In genomic region chr19:3027981-3028304, GRCh38 we compare ENCODE assay signal across 11 cellular contexts. TPM values are rescaled to one million over a fixed set of nuclear protein-coding genes. Genes with fewer than 3 reads are reported as not detected.
DNase-seq lines count a peak whose midpoint lies in the region; ATAC-seq and TF ChIP-seq lines count a peak whose summit lies in the region.
"Had no signal": no experiment of that assay in that cellular context is flagged by ENCODE, and none has a peak within 500 bp of the region (broad histone marks: within the 10 kb centered on the region; RNA-seq: fewer than 3 reads in every experiment).

No MANE protein-coding gene starts in this region.

- no peaks in the 10 kb centered on the region for H3K36me3 Mint-ChIP-seq in activated CD8-positive, alpha-beta T cell treated with anti-CD3 and anti-CD28 coated beads for 36 hours (ENCODE audit: low read depth)
- no peaks in the 10 kb centered on the region for H3K36me3 Mint-ChIP-seq in activated CD8-positive, alpha-beta T cell treated with anti-CD3 and anti-CD28 coated beads, Interleukin-2, amount 10 ng/mL, durations not matched to agents 7 days and 5 days (ENCODE audit: low read depth)
- peaks cover 3% of the 10 kb centered on the region for H3K36me3 Mint-ChIP-seq in chondrocyte (ENCODE audit: low read depth)

- H3K4me1 ChIP-seq in mucosa of descending colon (ENCODE audit: low read depth) (peaks cover 6% of the 10 kb centered on the region), tibial artery (peaks cover 0 to 15% (median 14%) of the 10 kb centered on the region in 4 donors)

- no peaks in the 10 kb centered on the region for H3K9me3 Mint-ChIP-seq in activated CD8-positive, alpha-beta T cell treated with anti-CD3 and anti-CD28 coated beads for 36 hours
- H3K9me3 Mint-ChIP-seq in activated CD8-positive, alpha-beta T cell treated with anti-CD3 and anti-CD28 coated beads, Interleukin-2, amount 10 ng/mL, durations not matched to agents 7 days and 5 days (ENCODE audit: insufficient read depth): no peaks in the 10 kb centered on the region
- no peaks in the 10 kb centered on the region for H3K9me3 Mint-ChIP-seq in chondrocyte (ENCODE audit: low read depth)

- peaks cover 21% of the 10 kb centered on the region for H3K4me1 Mint-ChIP-seq in activated CD8-positive, alpha-beta T cell treated with anti-CD3 and anti-CD28 coated beads for 36 hours (ENCODE audit: low read depth)
- peaks cover 29% of the 10 kb centered on the region for H3K4me1 Mint-ChIP-seq in activated CD8-positive, alpha-beta T cell treated with anti-CD3 and anti-CD28 coated beads, Interleukin-2, amount 10 ng/mL, durations not matched to agents 7 days and 5 days (ENCODE audit: low read depth)
- no peaks in the 10 kb centered on the region for H3K4me1 Mint-ChIP-seq in chondrocyte (ENCODE audit: low read depth)

- H3K9me3 ChIP-seq in mucosa of descending colon: no peaks in the 10 kb centered on the region
- H3K9me3 ChIP-seq in tibial artery: no peaks in the 10 kb centered on the region
- H3K9me3 ChIP-seq: testis had no signal

- intact Hi-C loops in activated CD8-positive, alpha-beta T cell treated with anti-CD3 and anti-CD28 coated beads for 36 hours (cut with micrococcal nuclease): no loop called here
- intact Hi-C loops in mucosa of descending colon (cut with DNase I, micrococcal nuclease): no loop called here
- intact Hi-C loops in tibial artery (cut with DNase I; ENCODE audit: low total_unique reads): no loop called here

- POLR2A ChIA-PET in activated CD8-positive, alpha-beta T cell treated with anti-CD3 and anti-CD28 coated beads for 36 hours (lab: Charles Lee): interaction anchor here (0.9 kb wide), 1 partner anchor 10 kb away, joined by 4 read pairs; no protein-coding TSS in a partner anchor
- POLR2A ChIA-PET in activated CD8-positive, alpha-beta T cell treated with anti-CD3 and anti-CD28 coated beads, Interleukin-2, amount 10 ng/mL, durations not matched to agents 7 days and 5 days (lab: Charles Lee): interaction anchor here (1.0 kb wide), 1 partner anchor 8 kb away, joined by 3 read pairs; no protein-coding TSS in a partner anchor

- H3K36me3 ChIP-seq in mucosa of descending colon (ENCODE audit: low read depth): no peaks in the 10 kb centered on the region
- no peaks in the 10 kb centered on the region for H3K36me3 ChIP-seq in tibial artery

- H3K27ac ChIP-seq in tibial artery: no peak overlapping the region

- H3K27me3 Mint-ChIP-seq in activated CD8-positive, alpha-beta T cell treated with anti-CD3 and anti-CD28 coated beads for 36 hours: peaks cover 18% of the 10 kb centered on the region
- peaks cover 54% of the 10 kb centered on the region for H3K27me3 Mint-ChIP-seq in activated CD8-positive, alpha-beta T cell treated with anti-CD3 and anti-CD28 coated beads, Interleukin-2, amount 10 ng/mL, durations not matched to agents 7 days and 5 days (ENCODE audit: low read depth)
- H3K27me3 Mint-ChIP-seq in chondrocyte (ENCODE audit: low read depth): peaks cover 36% of the 10 kb centered on the region

- CTCF ChIA-PET in activated CD8-positive, alpha-beta T cell treated with anti-CD3 and anti-CD28 coated beads for 36 hours (lab: Charles Lee): interaction anchor here (0.6 to 1.5 kb wide), 4 partner anchors 8 to 76 kb away, joined by 3 to 5 read pairs (median 4); no protein-coding TSS in a partner anchor
- CTCF ChIA-PET in activated CD8-positive, alpha-beta T cell treated with anti-CD3 and anti-CD28 coated beads, Interleukin-2, amount 10 ng/mL, durations not matched to agents 7 days and 5 days (lab: Charles Lee): interaction anchor here (1.0 kb wide), 1 partner anchor 76 kb away, joined by 4 read pairs; no protein-coding TSS in a partner anchor

- no peak for ATAC-seq in activated CD8-positive, alpha-beta T cell treated with anti-CD3 and anti-CD28 coated beads for 36 hours
- no peak for ATAC-seq in activated CD8-positive, alpha-beta T cell treated with anti-CD3 and anti-CD28 coated beads, Interleukin-2, amount 10 ng/mL, durations not matched to agents 7 days and 5 days
- ATAC-seq in mucosa of descending colon (peak; percentile 36), HG03439 (IDR thresholded peaks at IDR 0.05; ENCODE audit: unreplicated experiment) (no peak)

- peak overlapping the region; percentile 60 for H3K4me3 Mint-ChIP-seq in activated CD8-positive, alpha-beta T cell treated with anti-CD3 and anti-CD28 coated beads for 36 hours
- H3K4me3 Mint-ChIP-seq in activated CD8-positive, alpha-beta T cell treated with anti-CD3 and anti-CD28 coated beads, Interleukin-2, amount 10 ng/mL, durations not matched to agents 7 days and 5 days: no peak overlapping the region
- H3K4me3 Mint-ChIP-seq in chondrocyte (ENCODE audit: unreplicated experiment): peak overlapping the region; percentile 59

- H3K27ac Mint-ChIP-seq in activated CD8-positive, alpha-beta T cell treated with anti-CD3 and anti-CD28 coated beads for 36 hours: no peak overlapping the region
- H3K27ac Mint-ChIP-seq in activated CD8-positive, alpha-beta T cell treated with anti-CD3 and anti-CD28 coated beads, Interleukin-2, amount 10 ng/mL, durations not matched to agents 7 days and 5 days: no peak overlapping the region
- no peak overlapping the region for H3K27ac Mint-ChIP-seq in chondrocyte (ENCODE audit: unreplicated experiment)

- H3K27me3 ChIP-seq in tibial artery: peaks cover 3 to 74% of the 10 kb centered on the region in 2 donors
- H3K27me3 ChIP-seq: testis had no signal

- H3K4me3 ChIP-seq in mucosa of descending colon (no peak overlapping the region), tibial artery (peak overlapping the region; percentile 52 to 65)

- DNase-seq in activated CD8-positive, alpha-beta T cell treated with anti-CD3 and anti-CD28 coated beads for 36 hours: no peak
- no peak for DNase-seq in activated CD8-positive, alpha-beta T cell treated with anti-CD3 and anti-CD28 coated beads, Interleukin-2, amount 10 ng/mL, durations not matched to agents 7 days and 5 days
- DNase-seq in chondrocyte (ENCODE audit: low spot score): no peak
- no peak for DNase-seq in mucosa of descending colon
- DNase-seq in tibial artery: no peak
- DNase-seq in inferior parietal cortex (ENCODE audit: extremely low spot score): no peak
- no peak for DNase-seq in mesenteric fat pad (ENCODE audit: low spot score)
- DNase-seq: activated CD4-positive, CD25-positive, alpha-beta regulatory T cell; stimulated activated CD4-positive, alpha-beta T cell treated with anti-CD3 and anti-CD28 coated beads, Interleukin-4, amount 100 ng/mL, for 4 hours; testis had no signal

- no peak for TF ChIP-seq CTCF in activated CD8-positive, alpha-beta T cell treated with anti-CD3 and anti-CD28 coated beads for 36 hours (IDR thresholded peaks at IDR 0.05)
- no peak for TF ChIP-seq CTCF in chondrocyte (IDR thresholded peaks at IDR 0.05)
- TF ChIP-seq CTCF in mucosa of descending colon (IDR thresholded peaks at IDR 0.05): no peak
- no peak for TF ChIP-seq CTCF in tibial artery (IDR thresholded peaks at IDR 0.05)

RNA-seq across cellular contexts. Expression of gene TLE2, which starts 1.1 kb away (rescaled TPM):
- 1 to 10 TPM; 2.8 to 3.0 TPM for total RNA-seq in activated CD8-positive, alpha-beta T cell treated with anti-CD3 and anti-CD28 coated beads for 36 hours
- under 1 TPM; 0.24 to 0.57 TPM for total RNA-seq in activated CD8-positive, alpha-beta T cell treated with anti-CD3 and anti-CD28 coated beads, Interleukin-2, amount 10 ng/mL, durations not matched to agents 7 days and 5 days
- total RNA-seq in chondrocyte (12.3 to 14.1 TPM (median 13.7 TPM) in 3 replicates), mucosa of descending colon (10 to 100 TPM; 40.0 to 66.5 (median 63.5) TPM), mesenteric fat pad (35.6 TPM)

RNA-seq across cellular contexts. Expression of gene TLE5, which starts 34.4 kb away (rescaled TPM):
- 100 to 1,000 TPM; 283 to 296 TPM for total RNA-seq in activated CD8-positive, alpha-beta T cell treated with anti-CD3 and anti-CD28 coated beads for 36 hours
- total RNA-seq in activated CD8-positive, alpha-beta T cell treated with anti-CD3 and anti-CD28 coated beads, Interleukin-2, amount 10 ng/mL, durations not matched to agents 7 days and 5 days: 100 to 1,000 TPM; 635 to 655 TPM
- total RNA-seq in chondrocyte (223 to 306 TPM (median 303 TPM) in 3 replicates), mucosa of descending colon (100 to 1,000 TPM; 427 to 664 (median 556) TPM), mesenteric fat pad (367 TPM)

RNA-seq across cellular contexts. Expression of gene TLE6, which starts 50.6 kb away (rescaled TPM):
- 1 to 10 TPM; 3.5 to 5.1 TPM for total RNA-seq in activated CD8-positive, alpha-beta T cell treated with anti-CD3 and anti-CD28 coated beads for 36 hours
- total RNA-seq in activated CD8-positive, alpha-beta T cell treated with anti-CD3 and anti-CD28 coated beads, Interleukin-2, amount 10 ng/mL, durations not matched to agents 7 days and 5 days: 1 to 10 TPM; 2.0 to 2.7 TPM
- total RNA-seq in chondrocyte (0.36 to 1.1 TPM (median 0.55 TPM) in 3 replicates), mucosa of descending colon (1 to 10 TPM; 1.8 to 4.1 (median 3.0) TPM), mesenteric fat pad (0.93 TPM)
